15 cellular contexts compared by ENCODE assay signal in the genomic region with DNA sequence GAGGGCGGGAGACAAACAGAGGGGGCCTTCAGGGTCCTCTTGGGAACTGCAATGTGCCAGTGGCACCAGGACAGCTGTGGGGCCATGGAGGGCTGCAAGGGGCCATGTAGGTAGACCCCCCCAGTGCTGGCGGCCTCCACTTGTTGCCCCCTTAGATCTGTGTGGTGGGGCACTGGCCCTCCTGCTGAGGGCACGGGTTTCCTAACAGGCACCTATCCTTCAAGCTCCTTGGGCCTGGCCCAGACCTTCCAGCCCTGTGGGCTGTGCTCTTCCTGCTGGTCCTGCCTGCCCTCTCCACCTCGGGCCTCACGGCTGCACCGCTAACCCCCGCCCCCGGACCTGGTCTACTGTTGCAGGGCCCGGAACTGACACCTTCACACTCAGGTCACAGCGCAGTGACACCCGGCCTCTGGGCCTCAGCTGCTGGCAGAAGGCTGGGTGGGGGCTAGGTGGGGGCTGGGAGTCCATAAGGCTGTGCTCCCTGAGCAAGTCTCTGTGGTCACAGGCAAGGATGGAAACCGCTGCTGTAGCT. TPM values are rescaled to one million over a fixed set of nuclear protein-coding genes. Genes with fewer than 3 reads are reported as not detected.
DNase-seq lines count a peak whose midpoint lies in the region; ATAC-seq and TF ChIP-seq lines count a peak whose summit lies in the region.
"Had no signal": no experiment of that assay in that cellular context is flagged by ENCODE, and none has a peak within 500 bp of the region (broad histone marks: within the 10 kb centered on the region; RNA-seq: fewer than 3 reads in every experiment).

No MANE protein-coding gene starts in this region.

- DNase-seq in D341Med (ENCODE audit: low spot score) (peak; percentile 24), NT2/D1 (ENCODE audit: low read depth, low spot score) (no peak), right cardiac atrium (peak in 2 of 3 donors; percentile 64 to 66), osteocyte (ENCODE audit: extremely low spot score, unreplicated experiment) (peak; percentile 83), trophoblast cell (no peak), PC-9 (no peak)
- DNase-seq: activated naive CD4-positive, alpha-beta T cell treated with Interleukin-2 at 50 U/mL for 16 hours; BE2C; brain microvascular endothelial cell; SHP77; stimulated activated CD4-positive, alpha-beta T cell treated with anti-CD3 and anti-CD28 coated beads, Interleukin-15, amount 100 ng/mL, for 24 hours; thyroid gland had no signal

- no peaks in the 10 kb centered on the region for H3F3A ChIP-seq in PC-9 (ENCODE audit: insufficient read depth, low read depth)

- H3K27me3 ChIP-seq in NT2/D1 (ENCODE audit: insufficient read depth, insufficient read length) (no peaks in the 10 kb centered on the region), right cardiac atrium (ENCODE audit: control insufficient read depth, insufficient read depth) (no peaks in the 10 kb centered on the region), gastroesophageal sphincter (peaks cover 19% of the 10 kb centered on the region), trophoblast cell (ENCODE audit: insufficient read depth, low read length) (no peaks in the 10 kb centered on the region), PC-9 (ENCODE audit: insufficient read depth, low read depth) (no peaks in the 10 kb centered on the region)
- H3K27me3 ChIP-seq: BE2C, brain microvascular endothelial cell, thyroid gland had no signal

- CTCF ChIA-PET in PC-9 (lab: Charles Lee), result no interaction called here

- TF ChIP-seq CTCF in osteocyte (IDR thresholded peaks at IDR 0.05) (no peak), gastroesophageal sphincter (IDR thresholded peaks at IDR 0.05) (no peak), PC-9 (conservative IDR thresholded peaks at IDR 0.05) (no peak)

- H3K79me2 ChIP-seq in trophoblast cell (ENCODE audit: control insufficient read depth, insufficient read depth, low read length, poor library complexity) (no peaks in the 10 kb centered on the region), PC-9 (ENCODE audit: low read depth) (no peaks in the 10 kb centered on the region)

- H3K79me1 ChIP-seq in trophoblast cell (ENCODE audit: low read length), result no peaks in the 10 kb centered on the region

- H3K4me3 Mint-ChIP-seq in osteocyte (ENCODE audit: unreplicated experiment), result no peak overlapping the region
- H3K4me3 Mint-ChIP-seq: T-helper 2 cell treated with Interferon-gamma antibody and Interleukin-4, amounts not matched to agents 5 μg/mL and 100 μg/mL, for 36 hours had no signal

- H2AK5ac ChIP-seq in trophoblast cell (ENCODE audit: low read length), result no peak overlapping the region

- H2AFZ ChIP-seq in trophoblast cell (ENCODE audit: insufficient read depth, low read length, poor library complexity), result no peak overlapping the region
- no peak overlapping the region for H2AFZ ChIP-seq in PC-9

- TF ChIP-seq EP300 in gastroesophageal sphincter (IDR thresholded peaks at IDR 0.05), result no peak

- BruUV-seq in PC-9 (replicated peaks; lab: Mats Ljungman, UMichigan), result no TSS peak

- no peak overlapping the region for H2BK120ac ChIP-seq in trophoblast cell (ENCODE audit: insufficient read depth, low read length, poor library complexity)

- H4K91ac ChIP-seq in trophoblast cell (ENCODE audit: low read depth, low read length), result no peak overlapping the region

- no peak overlapping the region for H2BK5ac ChIP-seq in trophoblast cell (ENCODE audit: low read depth, low read length, poor library complexity)

- no peak overlapping the region for H3K23ac ChIP-seq in trophoblast cell (ENCODE audit: low read length)

- WGBS in right cardiac atrium, result 82% methylated on average over 12 of the region's 12 CpGs
- no CpG with 5 or more reads among the region's 12 CpGs for WGBS in gastroesophageal sphincter (ENCODE audit: low coverage in 1 of 2), 2 donors
- no CpG with 5 or more reads among the region's 12 CpGs for WGBS in trophoblast cell (ENCODE audit: extremely low coverage, insufficient coverage, insufficient read length)

- no peaks in the 10 kb centered on the region for H3K9me3 Mint-ChIP-seq in osteocyte (ENCODE audit: unreplicated experiment)
- H3K9me3 Mint-ChIP-seq: T-helper 2 cell treated with Interferon-gamma antibody and Interleukin-4, amounts not matched to agents 5 μg/mL and 100 μg/mL, for 36 hours had no signal

- H3K9me3 ChIP-seq in NT2/D1 (ENCODE audit: insufficient read depth, low read length) (no peaks in the 10 kb centered on the region), right cardiac atrium (ENCODE audit: control insufficient read depth, low read length) (no peaks in the 10 kb centered on the region), gastroesophageal sphincter (peaks cover 0 to 3% (median 0%) of the 10 kb centered on the region in 3 donors), trophoblast cell (ENCODE audit: insufficient read depth, low read depth, low read length) (no peaks in the 10 kb centered on the region), PC-9 (ENCODE audit: insufficient read depth, low read depth) (no peaks in the 10 kb centered on the region)
- H3K9me3 ChIP-seq: BE2C, thyroid gland had no signal

- H3K4ac ChIP-seq in trophoblast cell (ENCODE audit: low read depth, low read length), result no peak overlapping the region

- no peak overlapping the region for H2BK12ac ChIP-seq in trophoblast cell (ENCODE audit: low read length)

- H3K36me3 ChIP-seq in NT2/D1 (ENCODE audit: insufficient read depth, insufficient read length, low read length) (no peaks in the 10 kb centered on the region), gastroesophageal sphincter (no peaks in the 10 kb centered on the region), trophoblast cell (ENCODE audit: control insufficient read depth in 1 of 2, insufficient read depth in 2 of 2, low read length in 2 of 2) (no peaks in the 10 kb centered on the region), PC-9 (ENCODE audit: low read depth) (no peaks in the 10 kb centered on the region)
- H3K36me3 ChIP-seq: BE2C, brain microvascular endothelial cell, thyroid gland had no signal

- H3K4me3 ChIP-seq in NT2/D1 (ENCODE audit: insufficient read length, low read depth), result no peak overlapping the region
- no peak overlapping the region for H3K4me3 ChIP-seq in right cardiac atrium (ENCODE audit: low read length)
- no peak overlapping the region for H3K4me3 ChIP-seq in gastroesophageal sphincter
- no peak overlapping the region for H3K4me3 ChIP-seq in trophoblast cell (ENCODE audit: low read depth, low read length)
- no peak overlapping the region for H3K4me3 ChIP-seq in PC-9
- H3K4me3 ChIP-seq: thyroid gland had no signal

- H3K4me1 Mint-ChIP-seq in osteocyte (ENCODE audit: unreplicated experiment), result no peaks in the 10 kb centered on the region

- POLR2A ChIA-PET in PC-9 (lab: Charles Lee; ENCODE audit: unreplicated experiment), result no interaction called here

- no peak for TF ChIP-seq POLR2A in gastroesophageal sphincter (IDR thresholded peaks at IDR 0.05)

- no peaks in the 10 kb centered on the region for H3K9me2 ChIP-seq in PC-9 (ENCODE audit: insufficient read depth)

- H4K12ac ChIP-seq in trophoblast cell (ENCODE audit: low read depth, low read length), result no peak overlapping the region

- H3K36me3 Mint-ChIP-seq in osteocyte (ENCODE audit: unreplicated experiment), result no peaks in the 10 kb centered on the region

- H4K8ac ChIP-seq in trophoblast cell (ENCODE audit: low read depth, low read length), result no peak overlapping the region

- intact Hi-C loops in right cardiac atrium (cut with DNase I) (no loop called here), PC-9 (cut with micrococcal nuclease; ENCODE audit: unreplicated experiment) (loop anchor here (10.0 kb wide), 1 partner anchor 389 kb away; no protein-coding TSS in a partner anchor)

- no peak overlapping the region for H3K27ac Mint-ChIP-seq in osteocyte (ENCODE audit: unreplicated experiment)
- H3K27ac Mint-ChIP-seq: T-helper 2 cell treated with Interferon-gamma antibody and Interleukin-4, amounts not matched to agents 5 μg/mL and 100 μg/mL, for 36 hours had no signal

- H3K9ac ChIP-seq in NT2/D1 (ENCODE audit: insufficient read length, low read depth), result peak overlapping the region; percentile 10
- H3K9ac ChIP-seq in trophoblast cell (ENCODE audit: low read length), result no peak overlapping the region

- H3K14ac ChIP-seq in trophoblast cell (ENCODE audit: low read length), result no peak overlapping the region

- H3K18ac ChIP-seq in trophoblast cell (ENCODE audit: low read length), result no peak overlapping the region

- peaks cover 49% of the 10 kb centered on the region for H3K4me1 ChIP-seq in NT2/D1 (ENCODE audit: insufficient read depth, insufficient read length)
- no peaks in the 10 kb centered on the region for H3K4me1 ChIP-seq in right cardiac atrium (ENCODE audit: control insufficient read depth, insufficient read depth, low read length)
- no peaks in the 10 kb centered on the region for H3K4me1 ChIP-seq in gastroesophageal sphincter
- H3K4me1 ChIP-seq in trophoblast cell (ENCODE audit: control insufficient read depth in 1 of 2, insufficient read depth in 2 of 2, low read length in 2 of 2), result no peaks in the 10 kb centered on the region
- 0 out of 2 replicates have a peak, but pooled peaks cover 7% of the 10 kb centered on the region for H3K4me1 ChIP-seq in PC-9 (replicated peaks; ENCODE audit: insufficient read depth)
- H3K4me1 ChIP-seq: BE2C, thyroid gland had no signal

- H3K4me2 ChIP-seq in trophoblast cell (ENCODE audit: low read length) (no peak overlapping the region), PC-9 (no peak overlapping the region)

- ATAC-seq in right cardiac atrium (no peak), gastroesophageal sphincter (no peak), GM21619 (IDR thresholded peaks at IDR 0.05; ENCODE audit: unreplicated experiment) (no peak)

- H3K27ac ChIP-seq in right cardiac atrium (ENCODE audit: low read length) (no peak overlapping the region), gastroesophageal sphincter (no peak overlapping the region), trophoblast cell (ENCODE audit: low read depth, low read length) (no peak overlapping the region), PC-9 (no peak overlapping the region)
- H3K27ac ChIP-seq: brain microvascular endothelial cell, thyroid gland had no signal

- H4K20me1 ChIP-seq in PC-9 (ENCODE audit: insufficient read depth), result no peaks in the 10 kb centered on the region

- peaks cover 5% of the 10 kb centered on the region for H3K27me3 Mint-ChIP-seq in osteocyte (ENCODE audit: unreplicated experiment)

RNA-seq across cellular contexts. Expression of a gene that starts 12.6 kb away (rescaled TPM):
- total RNA-seq in right cardiac atrium, result 1 to 10 TPM; 2.0 to 3.4 (median 3.0) TPM
- 1.6 TPM for polyA plus RNA-seq in right cardiac atrium
- total RNA-seq in osteocyte, result not detected in 2 replicates
- 1 to 10 TPM in 3 of 4 donors, under 1 TPM in 1; 0.81 to 3.6 (median 1.5) TPM for total RNA-seq in gastroesophageal sphincter
- 1.0 and 1.1 TPM in 2 replicates for polyA plus RNA-seq in trophoblast cell (2013)
- total RNA-seq in PC-9 (2021), result 15.4 and 23.9 TPM in 2 replicates

Comparison
In these comparisons a context has a peak if more than half of its experiments do, and no peak if none do; other contexts are left out.
1. DNase-seq: peak in D341Med (single experiment), right cardiac atrium (2 of 3) and osteocyte (single experiment); none in NT2/D1 (single experiment), trophoblast cell (0 of 2) and PC-9 (0 of 2).